Comparison of ENCODE assay signal across 8 cellular contexts in the genomic region with DNA sequence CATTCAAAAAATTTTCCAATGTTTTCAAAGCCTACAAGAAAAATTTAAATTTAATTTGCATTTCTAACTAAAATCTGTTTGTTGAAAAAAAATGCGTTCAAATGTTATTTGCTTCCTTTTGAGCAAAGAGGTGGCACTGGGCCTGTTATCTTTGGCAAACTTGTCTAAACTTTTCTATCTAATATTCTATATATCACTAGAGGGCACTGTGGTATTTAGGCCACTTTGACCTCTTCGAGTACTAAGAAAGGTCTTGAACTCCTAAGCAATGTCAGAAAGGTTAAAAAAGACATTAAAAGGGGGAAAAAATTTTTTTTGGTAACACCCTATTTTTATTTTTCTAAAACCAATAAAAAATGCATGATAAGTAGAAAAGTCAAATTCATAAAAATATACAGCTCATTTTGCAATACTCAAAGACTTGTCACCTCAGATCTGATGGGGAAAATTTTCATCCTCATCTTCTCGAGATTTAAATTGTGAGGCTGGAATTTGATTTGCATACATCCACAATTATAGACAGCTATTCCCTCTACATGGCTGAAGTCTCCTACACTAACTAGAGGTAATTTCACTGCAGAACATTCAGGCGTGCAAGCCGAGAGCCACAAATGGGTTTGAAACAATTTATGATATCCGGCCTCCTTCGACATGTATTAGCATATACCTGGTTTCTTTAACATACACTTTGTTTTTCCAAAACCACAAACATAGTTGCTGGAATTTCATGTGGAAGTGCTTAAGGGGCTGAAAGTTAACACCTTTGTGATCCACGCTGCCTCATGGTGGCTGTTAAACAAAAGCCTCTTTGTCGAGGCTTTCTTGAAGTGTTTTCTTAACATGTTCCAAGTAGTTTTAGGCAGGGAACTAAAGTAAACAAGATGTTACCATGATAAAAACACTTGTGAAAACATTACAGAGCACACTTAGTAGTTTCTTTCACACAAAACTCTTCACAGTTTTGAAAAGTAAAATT.
A peak's percentile ranks its signal among the peaks of the same experiment; 100 is the strongest.
DNase-seq lines count a peak whose midpoint lies in the region; TF ChIP-seq lines count a peak whose summit lies in the region.

No MANE protein-coding gene starts in this region.

- H3K79me2 ChIP-seq in PC-9 (ENCODE audit: low read depth), result no peaks in the 10 kb centered on the region

- POLR2A ChIA-PET in HEK293 (lab: Yijun Ruan, JAX) (no interaction called here), PC-9 (lab: Charles Lee; ENCODE audit: unreplicated experiment) (no interaction called here)

- H3F3A ChIP-seq in PC-9 (ENCODE audit: insufficient read depth, low read depth), result no peaks in the 10 kb centered on the region

- DNase-seq in COLO829 (ENCODE audit: low spot score), result peak; percentile 48
- DNase-seq in PC-9, result no peak
- DNase-seq in epithelial cell of esophagus (ENCODE audit: low read depth), result peak; percentile 70
- peak; percentile 39 for DNase-seq in myocyte (ENCODE audit: low read depth)
- DNase-seq in DMS153 treated with DMSO at 0.1 percent for 48 hours (lab: John Stamatoyannopoulos, UW; ENCODE audit: unreplicated experiment), result no peak
- DNase-seq in activated CD4-positive, alpha-beta T cell treated with anti-CD3 and anti-CD28 coated beads, Interleukin-2, amount 50 U/mL, for 1 hour, result no peak
- no peak for DNase-seq in lower leg skin (ENCODE audit: low spot score in 2 of 2)

- no peaks in the 10 kb centered on the region for H4K20me1 ChIP-seq in PC-9 (ENCODE audit: insufficient read depth)

- H3K36me3 ChIP-seq in HEK293 (ENCODE audit: control insufficient read depth in 2 of 2, insufficient read depth in 1 of 2, low read length in 2 of 2) (no peaks in the 10 kb centered on the region), PC-9 (ENCODE audit: low read depth) (no peaks in the 10 kb centered on the region)

- no peak overlapping the region for H2AFZ ChIP-seq in PC-9

- peak overlapping the region; percentile 25; the same call in 1 of the 2 replicates for H3K27ac ChIP-seq in HEK293 (ENCODE audit: extremely low read depth, low read depth, low read length)
- no peak overlapping the region for H3K27ac ChIP-seq in PC-9

- 60 to 61% methylated on average over 9 of the region's 9 CpGs for WGBS in lower leg skin, 2 donors

- H3K27me3 ChIP-seq in PC-9 (ENCODE audit: insufficient read depth, low read depth), result no peaks in the 10 kb centered on the region

- intact Hi-C loops in PC-9 (cut with micrococcal nuclease; ENCODE audit: unreplicated experiment) (loop anchor here (1.0 to 5.0 kb wide), 3 partner anchors 135 to 579 kb away; no protein-coding TSS in a partner anchor), lower leg skin (cut with DNase I; ENCODE audit: low total_unique reads) (no loop called here)

- no peak overlapping the region for H3K4me2 ChIP-seq in PC-9

- H3K9me3 ChIP-seq in HEK293 (ENCODE audit: control insufficient read depth, insufficient read depth, low read depth, low read length) (no peaks in the 10 kb centered on the region), PC-9 (ENCODE audit: insufficient read depth, low read depth) (no peaks in the 10 kb centered on the region)

- no peak overlapping the region for H3K4me3 ChIP-seq in HEK293 (ENCODE audit: low read depth, low read length)
- H3K4me3 ChIP-seq in PC-9, result no peak overlapping the region
- H3K4me3 ChIP-seq in epithelial cell of esophagus (ENCODE audit: low read length), result no peak overlapping the region
- H3K4me3 ChIP-seq in lower leg skin (ENCODE audit: low read depth, poor library complexity, severe bottlenecking), result no peak overlapping the region

- no peaks in the 10 kb centered on the region for H3K9me2 ChIP-seq in PC-9 (ENCODE audit: insufficient read depth)

- BruUV-seq in PC-9 (replicated peaks; lab: Mats Ljungman, UMichigan), result no TSS peak

- CTCF ChIA-PET in HEK293 (lab: Yijun Ruan, JAX) (interaction anchor here (0.6 to 1.5 kb wide), 10 partner anchors 12 to 668 kb away, joined by 3 to 7 read pairs (median 3); no protein-coding TSS in a partner anchor), PC-9 (lab: Charles Lee) (interaction anchor here (0.6 kb wide), 1 partner anchor 8 kb away, joined by 3 read pairs; no protein-coding TSS in a partner anchor)

- no peak for TF ChIP-seq CTCF in HEK293 (tag by site-specific recombination; IDR thresholded peaks at IDR 0.05)
- TF ChIP-seq CTCF in PC-9 (conservative IDR thresholded peaks at IDR 0.05), result peak; percentile 67
- peak; percentile 46 for TF ChIP-seq CTCF in epithelial cell of esophagus (IDR thresholded peaks at IDR 0.05; ENCODE audit: insufficient read depth, low read depth, low read length, missing control alignments)
- TF ChIP-seq CTCF in lower leg skin (IDR thresholded peaks at IDR 0.05), result no peak

- H3K4me1 ChIP-seq in HEK293 (ENCODE audit: control insufficient read depth, insufficient read depth, low read length), result peaks cover 13% of the 10 kb centered on the region
- no peaks in the 10 kb centered on the region for H3K4me1 ChIP-seq in PC-9 (replicated peaks; ENCODE audit: insufficient read depth)

- TF ChIP-seq POLR2A in lower leg skin (IDR thresholded peaks at IDR 0.05), result no peak

TF ChIP-seq in HEK293, 187 proteins besides CTCF, POLR2A, EP300 and RAD21 (continues in another document):
- TF ChIP-seq, protein P1, sequence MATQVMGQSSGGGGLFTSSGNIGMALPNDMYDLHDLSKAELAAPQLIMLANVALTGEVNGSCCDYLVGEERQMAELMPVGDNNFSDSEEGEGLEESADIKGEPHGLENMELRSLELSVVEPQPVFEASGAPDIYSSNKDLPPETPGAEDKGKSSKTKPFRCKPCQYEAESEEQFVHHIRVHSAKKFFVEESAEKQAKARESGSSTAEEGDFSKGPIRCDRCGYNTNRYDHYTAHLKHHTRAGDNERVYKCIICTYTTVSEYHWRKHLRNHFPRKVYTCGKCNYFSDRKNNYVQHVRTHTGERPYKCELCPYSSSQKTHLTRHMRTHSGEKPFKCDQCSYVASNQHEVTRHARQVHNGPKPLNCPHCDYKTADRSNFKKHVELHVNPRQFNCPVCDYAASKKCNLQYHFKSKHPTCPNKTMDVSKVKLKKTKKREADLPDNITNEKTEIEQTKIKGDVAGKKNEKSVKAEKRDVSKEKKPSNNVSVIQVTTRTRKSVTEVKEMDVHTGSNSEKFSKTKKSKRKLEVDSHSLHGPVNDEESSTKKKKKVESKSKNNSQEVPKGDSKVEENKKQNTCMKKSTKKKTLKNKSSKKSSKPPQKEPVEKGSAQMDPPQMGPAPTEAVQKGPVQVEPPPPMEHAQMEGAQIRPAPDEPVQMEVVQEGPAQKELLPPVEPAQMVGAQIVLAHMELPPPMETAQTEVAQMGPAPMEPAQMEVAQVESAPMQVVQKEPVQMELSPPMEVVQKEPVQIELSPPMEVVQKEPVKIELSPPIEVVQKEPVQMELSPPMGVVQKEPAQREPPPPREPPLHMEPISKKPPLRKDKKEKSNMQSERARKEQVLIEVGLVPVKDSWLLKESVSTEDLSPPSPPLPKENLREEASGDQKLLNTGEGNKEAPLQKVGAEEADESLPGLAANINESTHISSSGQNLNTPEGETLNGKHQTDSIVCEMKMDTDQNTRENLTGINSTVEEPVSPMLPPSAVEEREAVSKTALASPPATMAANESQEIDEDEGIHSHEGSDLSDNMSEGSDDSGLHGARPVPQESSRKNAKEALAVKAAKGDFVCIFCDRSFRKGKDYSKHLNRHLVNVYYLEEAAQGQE (tag by site-specific recombination; IDR thresholded peaks at IDR 0.05), result no peak
- TF ChIP-seq SCRT1 (tag by site-specific recombination; IDR thresholded peaks at IDR 0.05; ENCODE audit: borderline replicate concordance) (no peak), ZBTB1 (tag by site-specific recombination; IDR thresholded peaks at IDR 0.05) (no peak), SALL2 (tag by site-specific recombination; IDR thresholded peaks at IDR 0.05; ENCODE audit: borderline replicate concordance) (no peak), IKZF3 (tag by site-specific recombination; IDR thresholded peaks at IDR 0.05) (peak; percentile 78), ZNF777 (tag by site-specific recombination; IDR thresholded peaks at IDR 0.05; ENCODE audit: borderline replicate concordance) (no peak), GLI2 (tag by site-specific recombination; IDR thresholded peaks at IDR 0.05; ENCODE audit: borderline replicate concordance, low read depth) (0 out of 2 replicates have a peak, but pooled peaks have one; percentile 33), FEZF1 (tag by site-specific recombination; IDR thresholded peaks at IDR 0.05) (peak; percentile 72), OSR2 (tag by site-specific recombination; IDR thresholded peaks at IDR 0.05) (peak; percentile 81; the same call in 1 of the 2 replicates), ZNF302 (tag by site-specific recombination; IDR thresholded peaks at IDR 0.05; ENCODE audit: low read depth) (no peak)
- TF ChIP-seq, protein P2, sequence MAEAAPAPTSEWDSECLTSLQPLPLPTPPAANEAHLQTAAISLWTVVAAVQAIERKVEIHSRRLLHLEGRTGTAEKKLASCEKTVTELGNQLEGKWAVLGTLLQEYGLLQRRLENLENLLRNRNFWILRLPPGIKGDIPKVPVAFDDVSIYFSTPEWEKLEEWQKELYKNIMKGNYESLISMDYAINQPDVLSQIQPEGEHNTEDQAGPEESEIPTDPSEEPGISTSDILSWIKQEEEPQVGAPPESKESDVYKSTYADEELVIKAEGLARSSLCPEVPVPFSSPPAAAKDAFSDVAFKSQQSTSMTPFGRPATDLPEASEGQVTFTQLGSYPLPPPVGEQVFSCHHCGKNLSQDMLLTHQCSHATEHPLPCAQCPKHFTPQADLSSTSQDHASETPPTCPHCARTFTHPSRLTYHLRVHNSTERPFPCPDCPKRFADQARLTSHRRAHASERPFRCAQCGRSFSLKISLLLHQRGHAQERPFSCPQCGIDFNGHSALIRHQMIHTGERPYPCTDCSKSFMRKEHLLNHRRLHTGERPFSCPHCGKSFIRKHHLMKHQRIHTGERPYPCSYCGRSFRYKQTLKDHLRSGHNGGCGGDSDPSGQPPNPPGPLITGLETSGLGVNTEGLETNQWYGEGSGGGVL (tag by site-specific recombination; IDR thresholded peaks at IDR 0.05), result no peak
- TF ChIP-seq, protein P3, sequence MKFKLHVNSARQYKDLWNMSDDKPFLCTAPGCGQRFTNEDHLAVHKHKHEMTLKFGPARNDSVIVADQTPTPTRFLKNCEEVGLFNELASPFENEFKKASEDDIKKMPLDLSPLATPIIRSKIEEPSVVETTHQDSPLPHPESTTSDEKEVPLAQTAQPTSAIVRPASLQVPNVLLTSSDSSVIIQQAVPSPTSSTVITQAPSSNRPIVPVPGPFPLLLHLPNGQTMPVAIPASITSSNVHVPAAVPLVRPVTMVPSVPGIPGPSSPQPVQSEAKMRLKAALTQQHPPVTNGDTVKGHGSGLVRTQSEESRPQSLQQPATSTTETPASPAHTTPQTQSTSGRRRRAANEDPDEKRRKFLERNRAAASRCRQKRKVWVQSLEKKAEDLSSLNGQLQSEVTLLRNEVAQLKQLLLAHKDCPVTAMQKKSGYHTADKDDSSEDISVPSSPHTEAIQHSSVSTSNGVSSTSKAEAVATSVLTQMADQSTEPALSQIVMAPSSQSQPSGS (tag by site-specific recombination; IDR thresholded peaks at IDR 0.05; ENCODE audit: low read depth), result no peak

Comparison
In these comparisons a context has a peak if more than half of its experiments do, and no peak if none do; other contexts are left out.
1. DNase-seq: peak in COLO829 (single experiment), epithelial cell of esophagus (single experiment) and myocyte (single experiment); none in PC-9 (0 of 2), DMS153 treated with DMSO at 0.1 percent for 48 hours (single experiment), activated CD4-positive, alpha-beta T cell treated with anti-CD3 and anti-CD28 coated beads, Interleukin-2, amount 50 U/mL, for 1 hour (single experiment) and lower leg skin (0 of 2).
2. CTCF ChIP-seq: peak in PC-9 (single experiment) and epithelial cell of esophagus (single experiment); none in HEK293 (single experiment) and lower leg skin (0 of 3).